ENCODE assay signal across 8 cellular contexts in genomic region chr2:24046930-24047702, GRCh38. TPM values are rescaled to one million over a fixed set of nuclear protein-coding genes. Genes with fewer than 3 reads are reported as not detected.
DNase-seq lines count a peak whose midpoint lies in the region; ATAC-seq and TF ChIP-seq lines count a peak whose summit lies in the region.

A gene with protein sequence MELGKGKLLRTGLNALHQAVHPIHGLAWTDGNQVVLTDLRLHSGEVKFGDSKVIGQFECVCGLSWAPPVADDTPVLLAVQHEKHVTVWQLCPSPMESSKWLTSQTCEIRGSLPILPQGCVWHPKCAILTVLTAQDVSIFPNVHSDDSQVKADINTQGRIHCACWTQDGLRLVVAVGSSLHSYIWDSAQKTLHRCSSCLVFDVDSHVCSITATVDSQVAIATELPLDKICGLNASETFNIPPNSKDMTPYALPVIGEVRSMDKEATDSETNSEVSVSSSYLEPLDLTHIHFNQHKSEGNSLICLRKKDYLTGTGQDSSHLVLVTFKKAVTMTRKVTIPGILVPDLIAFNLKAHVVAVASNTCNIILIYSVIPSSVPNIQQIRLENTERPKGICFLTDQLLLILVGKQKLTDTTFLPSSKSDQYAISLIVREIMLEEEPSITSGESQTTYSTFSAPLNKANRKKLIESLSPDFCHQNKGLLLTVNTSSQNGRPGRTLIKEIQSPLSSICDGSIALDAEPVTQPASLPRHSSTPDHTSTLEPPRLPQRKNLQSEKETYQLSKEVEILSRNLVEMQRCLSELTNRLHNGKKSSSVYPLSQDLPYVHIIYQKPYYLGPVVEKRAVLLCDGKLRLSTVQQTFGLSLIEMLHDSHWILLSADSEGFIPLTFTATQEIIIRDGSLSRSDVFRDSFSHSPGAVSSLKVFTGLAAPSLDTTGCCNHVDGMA (minus strand): TSS chr2:24047391. CDS start chr2:24039494, 7,897 bp downstream.

- TF ChIP-seq POLR2A in lower leg skin (IDR thresholded peaks at IDR 0.05): no peak

- peak within 1 kb of the TSS; percentile 74 for H3K27ac Mint-ChIP-seq in activated CD4-positive, alpha-beta memory T cell treated with anti-CD3 and anti-CD28 coated beads for 36 hours

- CTCF ChIA-PET in activated CD4-positive, alpha-beta memory T cell treated with anti-CD3 and anti-CD28 coated beads for 36 hours (lab: Charles Lee): interaction anchor here (0.7 to 1.6 kb wide), 6 partner anchors 13 to 231 kb away, joined by 3 to 19 read pairs (median 4); partner anchors contain the start of genes ATAD2B and TP53I3

- intact Hi-C loops in activated CD4-positive, alpha-beta memory T cell treated with anti-CD3 and anti-CD28 coated beads for 36 hours (cut with micrococcal nuclease): loop anchor here (1.0 to 2.0 kb wide), 6 partner anchors 13 to 120 kb away; partner anchors contain the start of genes ATAD2B, FAM228B, PFN4 and SF3B6
- intact Hi-C loops in lower leg skin (cut with DNase I; ENCODE audit: low total_unique reads): no loop called here

- H3K4me3 ChIP-seq in lower leg skin (ENCODE audit: low read depth, poor library complexity, severe bottlenecking): peak within 1 kb of the TSS; percentile 71

- H3K36me3 Mint-ChIP-seq in activated CD4-positive, alpha-beta memory T cell treated with anti-CD3 and anti-CD28 coated beads for 36 hours: no peaks in the 10 kb centered on the region

- peaks cover 21% of the 10 kb centered on the region for H3K4me1 Mint-ChIP-seq in activated CD4-positive, alpha-beta memory T cell treated with anti-CD3 and anti-CD28 coated beads for 36 hours (ENCODE audit: low read depth)

- POLR2A ChIA-PET in activated CD4-positive, alpha-beta memory T cell treated with anti-CD3 and anti-CD28 coated beads for 36 hours (lab: Charles Lee): interaction anchor here (0.6 to 1.8 kb wide), 10 partner anchors 10 to 120 kb away, joined by 3 to 34 read pairs (median 4); partner anchors contain the start of genes ATAD2B, FAM228B, SF3B6 and TP53I3

- DNase-seq in CD1c-positive myeloid dendritic cell (ENCODE audit: extremely low spot score) (peak; percentile 97), NCI-H82 treated with DMSO at 0.1 percent for 48 hours (lab: John Stamatoyannopoulos, UW; ENCODE audit: unreplicated experiment) (peak; percentile 98), ecto neural progenitor cell (ENCODE audit: low spot score) (peak; percentile 95), lower leg skin (ENCODE audit: low spot score in 2 of 2) (peak; percentile 98)
- peak; percentile 97 for DNase-seq in activated CD4-positive, alpha-beta memory T cell treated with anti-CD3 and anti-CD28 coated beads for 36 hours
- peak; percentile 82 to 91 for DNase-seq in stimulated activated CD4-positive, alpha-beta T cell treated with anti-CD3 and anti-CD28 coated beads, Interleukin-4, amount 100 ng/mL, for 48 hours (ENCODE audit: low read depth in 2 of 2)

- TF ChIP-seq CTCF in lower leg skin (IDR thresholded peaks at IDR 0.05): no peak

- ATAC-seq in GM19438 (IDR thresholded peaks at IDR 0.05; ENCODE audit: low read depth, unreplicated experiment): peak; percentile 99
- peak; percentile 95 for ATAC-seq in HG03575 (IDR thresholded peaks at IDR 0.05; ENCODE audit: extremely low read depth, insufficient number of reproducible peaks, low FRiP score, unreplicated experiment)

- H3K4me3 Mint-ChIP-seq in activated CD4-positive, alpha-beta memory T cell treated with anti-CD3 and anti-CD28 coated beads for 36 hours: peak within 1 kb of the TSS; percentile 95

- WGBS in lower leg skin, 2 donors: 0% methylated on average over 36 to 37 of the region's 38 CpGs

- peaks cover 3% of the 10 kb centered on the region for H3K27me3 Mint-ChIP-seq in activated CD4-positive, alpha-beta memory T cell treated with anti-CD3 and anti-CD28 coated beads for 36 hours

- H3K9me3 Mint-ChIP-seq in activated CD4-positive, alpha-beta memory T cell treated with anti-CD3 and anti-CD28 coated beads for 36 hours: no peaks in the 10 kb centered on the region

RNA-seq across cellular contexts. Expression of the gene that starts here (rescaled TPM):
- total RNA-seq in activated CD4-positive, alpha-beta memory T cell treated with anti-CD3 and anti-CD28 coated beads for 36 hours: 10 to 100 TPM; 18.4 to 21.2 TPM
- 1 to 10 TPM; 2.6 to 4.9 (median 3.8) TPM for total RNA-seq in lower leg skin

Comparison
In these comparisons a context has a peak if more than half of its experiments do, and no peak if none do; other contexts are left out.
1. Peak in every context shown above with its lines: DNase-seq, ATAC-seq and H3K4me3 ChIP-seq.